Comparison of ENCODE assay signal across 14 cellular contexts in genomic region chr10:1395025-1395981, GRCh38.
"Had no signal": no experiment of that assay in that cellular context is flagged by ENCODE, and none has a peak within 500 bp of the region (broad histone marks: within the 10 kb centered on the region; RNA-seq: fewer than 3 reads in every experiment).

No MANE protein-coding gene starts in this region.

- H3K4me3 Mint-ChIP-seq: activated CD8-positive, alpha-beta T cell treated with anti-CD3 and anti-CD28 coated beads for 36 hours; activated T-helper 1 cell treated with anti-CD3 and anti-CD28 coated beads, Interleukin-12 subunit alpha, Interleukin-12 subunit beta, Interleukin-2, Interleukin-4 antibody, amounts not matched to agents 30 ng/mL and 10 ng/mL and 1 ng/mL, durations not matched to agents 14 hours and 24 hours and 36 hours; WTC11 had no signal

- H3K9me3 ChIP-seq: ascending aorta, left lung, prostate gland, right lobe of liver, tibial nerve had no signal

- DNase-seq: activated CD4-positive, alpha-beta T cell treated with anti-CD3 and anti-CD28 coated beads for 48 hours; activated CD8-positive, alpha-beta memory T cell treated with anti-CD3 and anti-CD28 coated beads, Interleukin-2, amount 50 U/mL, for 4 hours; activated CD8-positive, alpha-beta T cell treated with anti-CD3 and anti-CD28 coated beads for 36 hours; activated naive CD4-positive, alpha-beta T cell treated with Interleukin-2 at 50 U/mL for 16 hours; SW 1271 had no signal

- ATAC-seq: activated CD8-positive, alpha-beta T cell treated with anti-CD3 and anti-CD28 coated beads for 36 hours; esophagus mucosa; left lung; right lobe of liver; WTC11 had no signal

- H3K4me2 ChIP-seq: smooth muscle cell had no signal

- H3K36me3 ChIP-seq: ascending aorta, left lung, prostate gland, right lobe of liver, tibial nerve had no signal

- H3K4me1 ChIP-seq: ascending aorta, left lung, prostate gland, right lobe of liver, tibial nerve had no signal

- H3K27me3 ChIP-seq: ascending aorta, right lobe of liver, tibial nerve had no signal

- H3K9me3 Mint-ChIP-seq: activated CD8-positive, alpha-beta T cell treated with anti-CD3 and anti-CD28 coated beads for 36 hours; activated T-helper 1 cell treated with anti-CD3 and anti-CD28 coated beads, Interleukin-12 subunit alpha, Interleukin-12 subunit beta, Interleukin-2, Interleukin-4 antibody, amounts not matched to agents 30 ng/mL and 10 ng/mL and 1 ng/mL, durations not matched to agents 14 hours and 24 hours and 36 hours; WTC11 had no signal

- H3K27ac ChIP-seq: ascending aorta, left lung, prostate gland, right lobe of liver, tibial nerve had no signal

- H3K27me3 Mint-ChIP-seq: activated CD8-positive, alpha-beta T cell treated with anti-CD3 and anti-CD28 coated beads for 36 hours had no signal

- H3K4me3 ChIP-seq: ascending aorta, left lung, prostate gland, right lobe of liver, smooth muscle cell, tibial nerve had no signal

- H3K27ac Mint-ChIP-seq: activated CD8-positive, alpha-beta T cell treated with anti-CD3 and anti-CD28 coated beads for 36 hours; activated T-helper 1 cell treated with anti-CD3 and anti-CD28 coated beads, Interleukin-12 subunit alpha, Interleukin-12 subunit beta, Interleukin-2, Interleukin-4 antibody, amounts not matched to agents 30 ng/mL and 10 ng/mL and 1 ng/mL, durations not matched to agents 14 hours and 24 hours and 36 hours; WTC11 had no signal
